1 cellular context compared by ENCODE assay signal in the genomic region with DNA sequence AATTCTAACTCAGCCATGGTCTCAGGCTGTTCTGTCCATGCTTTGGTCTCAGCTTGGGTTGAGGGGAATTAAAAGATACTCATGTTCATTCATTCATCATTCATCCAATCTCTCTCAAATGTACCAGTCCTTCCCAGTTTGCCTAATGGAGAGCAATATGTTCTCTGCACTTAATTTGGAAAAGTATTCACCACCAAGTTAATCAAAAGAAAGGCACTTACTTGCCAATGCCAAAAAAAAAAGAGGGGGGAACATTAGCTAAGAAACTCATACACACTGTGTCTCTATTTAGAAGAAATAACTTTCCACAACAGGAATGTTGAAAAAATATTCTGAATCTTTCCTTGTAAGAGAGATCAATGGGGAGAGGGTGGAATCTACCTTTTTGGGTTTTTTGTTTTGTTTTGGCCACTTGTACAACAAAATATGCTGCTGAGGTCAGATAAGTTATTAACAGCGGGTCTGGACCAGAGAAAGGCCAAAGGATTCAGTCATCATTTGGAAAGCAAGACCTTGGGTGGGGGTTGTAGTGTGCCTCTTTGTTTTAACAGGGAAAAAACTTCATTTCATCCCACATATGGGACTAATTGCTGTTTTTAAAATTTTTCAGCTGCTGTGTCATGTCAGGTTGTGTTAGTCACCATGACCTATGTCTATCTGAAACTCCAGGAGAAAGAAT.
TF ChIP-seq lines count a peak whose summit lies in the region.

No MANE protein-coding gene starts in this region.

TF ChIP-seq in GM12878, 131 proteins besides CTCF, POLR2A, EP300 and RAD21 (continued from another document):
- TF ChIP-seq SUPT20H (IDR thresholded peaks at IDR 0.05; ENCODE audit: borderline replicate concordance, control insufficient read depth, low read depth, low read length), result no peak
- TF ChIP-seq, protein P1, sequence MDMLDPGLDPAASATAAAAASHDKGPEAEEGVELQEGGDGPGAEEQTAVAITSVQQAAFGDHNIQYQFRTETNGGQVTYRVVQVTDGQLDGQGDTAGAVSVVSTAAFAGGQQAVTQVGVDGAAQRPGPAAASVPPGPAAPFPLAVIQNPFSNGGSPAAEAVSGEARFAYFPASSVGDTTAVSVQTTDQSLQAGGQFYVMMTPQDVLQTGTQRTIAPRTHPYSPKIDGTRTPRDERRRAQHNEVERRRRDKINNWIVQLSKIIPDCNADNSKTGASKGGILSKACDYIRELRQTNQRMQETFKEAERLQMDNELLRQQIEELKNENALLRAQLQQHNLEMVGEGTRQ (IDR thresholded peaks at IDR 0.05; ENCODE audit: borderline replicate concordance, low read depth, low read length), result no peak
